Comparison of ENCODE assay signal across 21 cellular contexts in genomic region chr6:128246472-128246871, GRCh38.
DNase-seq lines count a peak whose midpoint lies in the region; ATAC-seq, FAIRE-seq and TF ChIP-seq lines count a peak whose summit lies in the region.
"Had no signal": no experiment of that assay in that cellular context is flagged by ENCODE, and none has a peak within 500 bp of the region (broad histone marks: within the 10 kb centered on the region; RNA-seq: fewer than 3 reads in every experiment).

No MANE protein-coding gene starts in this region.

- intact Hi-C loops in Right ventricle myocardium superior (cut with DNase I) = no loop called here
- intact Hi-C loops in posterior vena cava (cut with DNase I) = no loop called here

- H3K27me3 ChIP-seq in cardiac muscle cell = no peaks in the 10 kb centered on the region
- H3K27me3 ChIP-seq: BLaER1, SJCRH30 had no signal

- H3K27ac ChIP-seq in cardiac muscle cell = peak overlapping the region; percentile 54
- H3K27ac ChIP-seq: BLaER1, RWPE1, SJCRH30 had no signal

- peaks cover 27% of the 10 kb centered on the region for H3K4me1 ChIP-seq in cardiac muscle cell (ENCODE audit: low read depth)
- H3K4me1 ChIP-seq: SJCRH30 had no signal

- TF ChIP-seq CTCF in cardiac muscle cell (IDR thresholded peaks at IDR 0.05; ENCODE audit: low read depth, low read length) = no peak

- DNase-seq in cardiac muscle cell (ENCODE audit: low read depth in 1 of 2, low spot score in 1 of 2) = peak in 1 of 2 donors; percentile 38
- DNase-seq in Right ventricle myocardium superior = no peak
- DNase-seq in NCI-H82 treated with DMSO at 0.1 percent for 48 hours (lab: John Stamatoyannopoulos, UW; ENCODE audit: unreplicated experiment) = peak; percentile 49
- DNase-seq in mucosa of gallbladder (ENCODE audit: low spot score) = no peak
- no peak for DNase-seq in SW 1271 (lab: John Stamatoyannopoulos, UW)
- no peak for DNase-seq in posterior vena cava (ENCODE audit: low spot score)
- DNase-seq: CD8-positive, alpha-beta T cell; GF-D8; NCI-H1092; NCI-H1694; NCI-H2107; NCI-H748 treated with DMSO at 0.1 percent for 48 hours; PC-3; SJCRH30 had no signal

- FAIRE-seq in islet of Langerhans (lab: Jason Lieb, UNC) = peak; percentile 61
- FAIRE-seq: GM12891, GM18507 had no signal

- H3K4me3 ChIP-seq in cardiac muscle cell = no peak overlapping the region
- H3K4me3 ChIP-seq: BLaER1, SJCRH30 had no signal

- no peaks in the 10 kb centered on the region for H3K36me3 ChIP-seq in cardiac muscle cell
- H3K36me3 ChIP-seq: BLaER1, SJCRH30 had no signal

- no peaks in the 10 kb centered on the region for H3K9me3 ChIP-seq in cardiac muscle cell (ENCODE audit: low read depth)
- H3K9me3 ChIP-seq: BLaER1, SJCRH30 had no signal

- ATAC-seq in Right ventricle myocardium superior (ENCODE audit: poor library complexity) (no peak), esophagus mucosa (no peak)
- ATAC-seq: CD8-positive, alpha-beta T cell; HCT116; PC-3 had no signal
